In genomic region chrX:107699611-107700010, GRCh38 we compare ENCODE assay signal across 15 cellular contexts.
A peak's percentile ranks its signal among the peaks of the same experiment; 100 is the strongest.
DNase-seq lines count a peak whose midpoint lies in the region; ATAC-seq and TF ChIP-seq lines count a peak whose summit lies in the region.
"Had no signal": no experiment of that assay in that cellular context is flagged by ENCODE, and none has a peak within 500 bp of the region (broad histone marks: within the 10 kb centered on the region; RNA-seq: fewer than 3 reads in every experiment).

No MANE protein-coding gene starts in this region.

- H2AFZ ChIP-seq in mammary epithelial cell (ENCODE audit: low read depth, low read length): no peak overlapping the region

- H4K20me1 ChIP-seq in mammary epithelial cell (ENCODE audit: insufficient read depth, low read length): no peaks in the 10 kb centered on the region

- no peaks in the 10 kb centered on the region for H3K36me3 ChIP-seq in mammary epithelial cell (ENCODE audit: insufficient read depth, low read length)
- no peaks in the 10 kb centered on the region for H3K36me3 ChIP-seq in uterus
- H3K36me3 ChIP-seq: WERI-Rb-1 had no signal

- no peaks in the 10 kb centered on the region for H3K36me3 Mint-ChIP-seq in nephron (ENCODE audit: low read depth)
- H3K36me3 Mint-ChIP-seq in activated T-cell treated with anti-CD3 and anti-CD28 coated beads, Interleukin-2, amount 50 U/mL, for 4 hours (ENCODE audit: insufficient read depth): no peaks in the 10 kb centered on the region

- 88% methylated on average over 2 of the region's 2 CpGs for WGBS in right cardiac atrium
- WGBS in mammary epithelial cell (ENCODE audit: low coverage, missing lambda C conversion rate): 100% methylated on average over 2 of the region's 2 CpGs

- in situ Hi-C loops in mammary epithelial cell (cut with MboI; ENCODE audit: low sequenced_read_pairs in 2 of 2): no loop called here

- TF ChIP-seq POLR2A in uterus (IDR thresholded peaks at IDR 0.05): no peak

- TF ChIP-seq CTCF in mammary epithelial cell (conservative IDR thresholded peaks at IDR 0.05 in 1 of 2, IDR thresholded peaks at IDR 0.05 in 1 of 2; ENCODE audit: extremely low read depth in 1 of 2, insufficient read depth in 1 of 2, low read depth in 1 of 2, low read length in 2 of 2) (no peak), nephron (IDR thresholded peaks at IDR 0.05; ENCODE audit: unreplicated experiment in 3 of 3) (no peak), uterus (IDR thresholded peaks at IDR 0.05) (no peak)

- no peak overlapping the region for H3K4me3 ChIP-seq in right cardiac atrium (ENCODE audit: low read length)
- H3K4me3 ChIP-seq in mammary epithelial cell (replicated peaks in 1 of 3; ENCODE audit: insufficient read depth in 1 of 3, low read depth in 2 of 3, low read length in 3 of 3): no peak overlapping the region
- no peak overlapping the region for H3K4me3 ChIP-seq in uterus

- H3K9me3 ChIP-seq in right cardiac atrium (ENCODE audit: control insufficient read depth, low read length): no peaks in the 10 kb centered on the region
- no peaks in the 10 kb centered on the region for H3K9me3 ChIP-seq in mammary epithelial cell (replicated peaks; ENCODE audit: insufficient read depth, low read length)
- no peaks in the 10 kb centered on the region for H3K9me3 ChIP-seq in uterus

- BruUV-seq in mammary epithelial cell (replicated peaks; lab: Mats Ljungman, UMichigan): no TSS peak

- intact Hi-C loops in Right ventricle myocardium superior (cut with DNase I) (no loop called here), right cardiac atrium (cut with DNase I) (no loop called here), mammary epithelial cell (cut with micrococcal nuclease) (no loop called here), uterus (cut with DNase I; ENCODE audit: low total_unique reads) (no loop called here)

- CTCF ChIA-PET in mammary epithelial cell (lab: Charles Lee; ENCODE audit: low non-redundant PET): no interaction called here

- no peaks in the 10 kb centered on the region for H3K27me3 Mint-ChIP-seq in nephron (ENCODE audit: low read depth)
- H3K27me3 Mint-ChIP-seq in activated T-cell treated with anti-CD3 and anti-CD28 coated beads, Interleukin-2, amount 50 U/mL, for 4 hours (ENCODE audit: low read depth): peaks cover 2% of the 10 kb centered on the region

- peak overlapping the region; percentile 82 to 89 (median 84) for H3K27ac Mint-ChIP-seq in nephron

- peaks cover 1% of the 10 kb centered on the region for H3K4me1 ChIP-seq in right cardiac atrium (ENCODE audit: control insufficient read depth, insufficient read depth, low read length)
- H3K4me1 ChIP-seq in mammary epithelial cell (ENCODE audit: insufficient read depth, low read length): peaks cover 8% of the 10 kb centered on the region
- H3K4me1 ChIP-seq in uterus: no peaks in the 10 kb centered on the region

- H3K4me3 Mint-ChIP-seq in nephron: no peak overlapping the region
- no peak overlapping the region for H3K4me3 Mint-ChIP-seq in activated T-cell treated with anti-CD3 and anti-CD28 coated beads, Interleukin-2, amount 50 U/mL, for 4 hours
- H3K4me3 Mint-ChIP-seq: CD8-positive, alpha-beta memory T cell had no signal

- no peak overlapping the region for H3K9ac ChIP-seq in mammary epithelial cell (ENCODE audit: insufficient read depth, low read length)

- no peak for DNase-seq in Right ventricle myocardium superior
- no peak for DNase-seq in right cardiac atrium
- DNase-seq in mammary epithelial cell: no peak
- DNase-seq in uterus: peak in 1 of 2 donors; percentile 3
- DNase-seq in glomerular visceral epithelial cell (ENCODE audit: extremely low spot score): no peak
- no peak for DNase-seq in NCI-H1105 (lab: John Stamatoyannopoulos, UW)
- no peak for DNase-seq in activated T-cell treated with anti-CD3 and anti-CD28 coated beads, Interleukin-2, amount 50 U/mL, for 4 hours
- DNase-seq: activated gamma-delta T cell treated with Interleukin-2 at 50 U/mL for 16 hours; CD8-positive, alpha-beta memory T cell; NCI-H1930; NCI-H524; stimulated activated naive CD4-positive, alpha-beta T cell; WERI-Rb-1 had no signal

- peaks cover 29% of the 10 kb centered on the region for H3K4me1 Mint-ChIP-seq in nephron
- peaks cover 22% of the 10 kb centered on the region for H3K4me1 Mint-ChIP-seq in activated T-cell treated with anti-CD3 and anti-CD28 coated beads, Interleukin-2, amount 50 U/mL, for 4 hours (ENCODE audit: low read depth)

- ATAC-seq in Right ventricle myocardium superior (ENCODE audit: poor library complexity) (peak; percentile 34), right cardiac atrium (no peak)
- ATAC-seq in activated T-cell treated with anti-CD3 and anti-CD28 coated beads, Interleukin-2, amount 50 U/mL, for 4 hours: no peak
- ATAC-seq: Panc1 had no signal

- H3K27me3 ChIP-seq in right cardiac atrium (ENCODE audit: control insufficient read depth, insufficient read depth): no peaks in the 10 kb centered on the region
- no peaks in the 10 kb centered on the region for H3K27me3 ChIP-seq in mammary epithelial cell (ENCODE audit: insufficient read depth, low read length)
- no peaks in the 10 kb centered on the region for H3K27me3 ChIP-seq in uterus

- no peaks in the 10 kb centered on the region for H3K9me3 Mint-ChIP-seq in nephron
- H3K9me3 Mint-ChIP-seq in activated T-cell treated with anti-CD3 and anti-CD28 coated beads, Interleukin-2, amount 50 U/mL, for 4 hours: no peaks in the 10 kb centered on the region

- dilution Hi-C loops in mammary epithelial cell (cut with HindIII; ENCODE audit: low sequenced_read_pairs): no loop called here

- H3K27ac ChIP-seq in right cardiac atrium (ENCODE audit: low read length) (no peak overlapping the region), mammary epithelial cell (ENCODE audit: insufficient read depth, low read depth, low read length) (peak overlapping the region; percentile 19), uterus (peak overlapping the region; percentile 16 to 54)
- H3K27ac ChIP-seq: WERI-Rb-1 had no signal

- no peak overlapping the region for H3K4me2 ChIP-seq in mammary epithelial cell (ENCODE audit: insufficient read depth, low read depth, low read length)

- H3K79me2 ChIP-seq in mammary epithelial cell (ENCODE audit: insufficient read depth, low read length): no peaks in the 10 kb centered on the region
